In the genomic region with DNA sequence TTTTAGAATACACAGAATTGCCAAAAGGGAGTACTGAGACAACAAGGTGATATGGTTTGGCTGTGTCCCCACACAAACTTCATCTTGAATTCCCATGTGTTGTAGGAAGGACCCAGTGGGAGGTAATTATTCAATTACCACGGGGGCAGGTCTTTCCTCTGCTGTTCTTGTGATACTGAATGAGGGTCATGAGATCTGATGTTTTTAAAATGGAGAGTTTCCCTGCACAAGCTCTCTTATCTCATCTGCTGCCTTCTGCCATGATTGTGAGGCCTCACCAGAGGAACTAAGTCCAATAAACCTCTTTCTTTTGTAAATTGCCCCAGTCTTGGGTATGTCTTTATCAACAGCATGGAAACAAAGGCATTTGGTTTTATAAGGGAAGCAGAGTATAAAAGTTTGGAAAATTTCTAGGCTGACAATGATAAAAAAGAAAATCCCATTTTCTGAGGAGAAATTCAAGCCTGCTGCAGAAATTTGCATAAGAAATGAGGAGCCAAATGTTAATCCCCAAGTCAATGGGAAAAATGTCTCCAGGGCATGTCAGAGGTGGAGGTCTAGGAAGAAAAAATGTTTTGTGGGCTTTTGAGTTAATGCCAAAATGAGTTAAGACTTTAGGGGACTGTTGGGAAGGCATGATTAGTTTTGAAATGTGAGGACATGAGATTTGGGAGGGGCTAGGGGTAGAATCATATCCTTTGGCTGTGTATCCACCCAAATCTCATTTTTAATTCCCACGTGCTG, we compare ENCODE assay signal across 30 cellular contexts.
"Had no signal": no experiment of that assay in that cellular context is flagged by ENCODE, and none has a peak within 500 bp of the region (broad histone marks: within the 10 kb centered on the region; RNA-seq: fewer than 3 reads in every experiment).

No MANE protein-coding gene starts in this region.

- H3K27ac ChIP-seq: brain microvascular endothelial cell, VCaP had no signal

- H3K36me3 Mint-ChIP-seq: activated naive CD8-positive, alpha-beta T cell treated with anti-CD3 and anti-CD28 coated beads for 36 hours had no signal

- H3K9me3 Mint-ChIP-seq: activated naive CD8-positive, alpha-beta T cell treated with anti-CD3 and anti-CD28 coated beads for 36 hours; activated T-helper 17 cell treated with anti-CD3 and anti-CD28 coated beads, Interleukin-2, amount 50 U/mL, for 72 hours had no signal

- H3K27me3 Mint-ChIP-seq: activated CD4-positive, alpha-beta memory T cell treated with anti-CD3 and anti-CD28 coated beads, Interleukin-2, amount 10 ng/mL, durations not matched to agents 7 days and 5 days; activated naive CD8-positive, alpha-beta T cell treated with anti-CD3 and anti-CD28 coated beads for 36 hours; activated T-helper 17 cell treated with anti-CD3 and anti-CD28 coated beads, Interleukin-2, amount 50 U/mL, for 72 hours had no signal

- H3K4me1 Mint-ChIP-seq: activated CD4-positive, alpha-beta memory T cell treated with anti-CD3 and anti-CD28 coated beads, Interleukin-2, amount 10 ng/mL, durations not matched to agents 7 days and 5 days; activated naive CD8-positive, alpha-beta T cell treated with anti-CD3 and anti-CD28 coated beads for 36 hours; activated T-helper 17 cell treated with anti-CD3 and anti-CD28 coated beads, Interleukin-2, amount 50 U/mL, for 72 hours had no signal

- H3K36me3 ChIP-seq: brain microvascular endothelial cell had no signal

- H3K27me3 ChIP-seq: brain microvascular endothelial cell had no signal

- DNase-seq: activated CD4-positive, alpha-beta memory T cell treated with anti-CD3 and anti-CD28 coated beads, Interleukin-2, amount 10 ng/mL, durations not matched to agents 7 days and 5 days; activated CD4-positive, alpha-beta T cell treated with anti-CD3 and anti-CD28 coated beads for 1 hour; activated CD4-positive, alpha-beta T cell treated with anti-CD3 and anti-CD28 coated beads for 48 hours; activated CD4-positive, CD25-positive, alpha-beta regulatory T cell; activated effector memory CD4-positive, alpha-beta T cell treated with anti-CD3 and anti-CD28 coated beads, Interleukin-2, amount 50 U/mL, for 16 hours; activated naive CD4-positive, alpha-beta T cell; activated naive CD4-positive, alpha-beta T cell treated with anti-CD3 and anti-CD28 coated beads, Interleukin-2, amount 50 U/mL, for 16 hours; activated naive CD8-positive, alpha-beta T cell treated with anti-CD3 and anti-CD28 coated beads for 36 hours; activated T-cell treated with anti-CD3 and anti-CD28 coated beads, Interleukin-2, amount 50 U/mL, for 1 hour; activated T-cell treated with anti-CD3 and anti-CD28 coated beads, Interleukin-2, amount 50 U/mL, for 72 hours; amniotic stem cell; aorta; brain microvascular endothelial cell; central memory CD4-positive, alpha-beta T cell; MM.1S; MV-4-11; NCI-H1092; NCI-H1436 treated with DMSO at 0.1 percent for 48 hours; NCI-H1694 treated with DMSO at 0.1 percent for 48 hours; NCI-H2029; NCI-H345; NCI-H524 treated with DMSO at 0.1 percent for 48 hours; Right ventricle myocardium superior; SW 1271; T-helper 1 cell; T-helper 2 cell; T-helper 9 cell had no signal

- H3K4me3 Mint-ChIP-seq: activated CD4-positive, alpha-beta memory T cell treated with anti-CD3 and anti-CD28 coated beads, Interleukin-2, amount 10 ng/mL, durations not matched to agents 7 days and 5 days; activated naive CD8-positive, alpha-beta T cell treated with anti-CD3 and anti-CD28 coated beads for 36 hours; activated T-cell treated with anti-CD3 and anti-CD28 coated beads, Interleukin-2, amount 50 U/mL, for 72 hours; activated T-helper 17 cell treated with anti-CD3 and anti-CD28 coated beads, Interleukin-2, amount 50 U/mL, for 72 hours had no signal

- ATAC-seq: activated T-cell treated with anti-CD3 and anti-CD28 coated beads, Interleukin-2, amount 50 U/mL, for 72 hours; activated T-helper 17 cell treated with anti-CD3 and anti-CD28 coated beads, Interleukin-2, amount 50 U/mL, for 72 hours had no signal

- FAIRE-seq: colon had no signal

- H3K27ac Mint-ChIP-seq: activated CD4-positive, alpha-beta memory T cell treated with anti-CD3 and anti-CD28 coated beads, Interleukin-2, amount 10 ng/mL, durations not matched to agents 7 days and 5 days; activated naive CD8-positive, alpha-beta T cell treated with anti-CD3 and anti-CD28 coated beads for 36 hours; activated T-cell treated with anti-CD3 and anti-CD28 coated beads, Interleukin-2, amount 50 U/mL, for 72 hours; activated T-helper 17 cell treated with anti-CD3 and anti-CD28 coated beads, Interleukin-2, amount 50 U/mL, for 72 hours had no signal
